Comparison of ENCODE assay signal across 26 cellular contexts in the genomic region with DNA sequence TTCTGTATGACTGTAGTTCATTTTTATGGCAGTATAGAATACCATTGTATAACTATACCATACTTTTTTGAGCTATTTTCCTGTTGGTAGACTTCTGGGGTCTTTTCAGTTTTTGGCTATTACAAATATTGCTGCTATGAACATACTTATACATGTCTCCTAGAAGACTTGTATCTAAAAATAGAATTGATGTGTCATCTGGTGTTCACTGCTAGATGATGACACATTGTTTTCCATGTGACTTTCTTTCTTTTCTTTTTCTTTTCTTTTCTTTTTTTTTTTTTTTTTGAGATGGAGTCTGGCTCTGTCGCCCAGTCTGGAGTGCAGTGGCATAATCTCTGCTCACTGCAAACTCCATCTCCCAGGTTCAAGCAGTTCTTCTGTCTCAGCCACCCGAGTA.
A peak's percentile ranks its signal among the peaks of the same experiment; 100 is the strongest.
DNase-seq lines count a peak whose midpoint lies in the region; FAIRE-seq and TF ChIP-seq lines count a peak whose summit lies in the region.
"Had no signal": no experiment of that assay in that cellular context is flagged by ENCODE, and none has a peak within 500 bp of the region (broad histone marks: within the 10 kb centered on the region; RNA-seq: fewer than 3 reads in every experiment).

No MANE protein-coding gene starts in this region.

- H3K4me3 Mint-ChIP-seq in HFFc6: no peak overlapping the region
- H3K4me3 Mint-ChIP-seq: activated CD4-positive, alpha-beta memory T cell treated with anti-CD3 and anti-CD28 coated beads for 36 hours; activated naive CD4-positive, alpha-beta T cell treated with anti-CD3 and anti-CD28 coated beads, Interleukin-2, amount 50 U/mL, for 24 hours; dendritic cell treated with granulocyte-macrophage colony-stimulating factor and Interleukin-4, amounts not matched to agents 40 ng/mL and 50 ng/mL, for 4 days; T-helper 17 cell had no signal

- H3K36me3 Mint-ChIP-seq in HFFc6 (ENCODE audit: low read depth): no peaks in the 10 kb centered on the region
- H3K36me3 Mint-ChIP-seq: activated CD4-positive, alpha-beta memory T cell treated with anti-CD3 and anti-CD28 coated beads for 36 hours; activated naive CD4-positive, alpha-beta T cell treated with anti-CD3 and anti-CD28 coated beads, Interleukin-2, amount 50 U/mL, for 24 hours had no signal

- H3K27ac Mint-ChIP-seq in HFFc6: no peak overlapping the region
- H3K27ac Mint-ChIP-seq: activated CD4-positive, alpha-beta memory T cell treated with anti-CD3 and anti-CD28 coated beads for 36 hours; activated naive CD4-positive, alpha-beta T cell treated with anti-CD3 and anti-CD28 coated beads, Interleukin-2, amount 50 U/mL, for 24 hours; dendritic cell treated with granulocyte-macrophage colony-stimulating factor and Interleukin-4, amounts not matched to agents 40 ng/mL and 50 ng/mL, for 4 days; T-helper 17 cell had no signal

- H3K4me1 Mint-ChIP-seq in HFFc6 (ENCODE audit: low read depth): no peaks in the 10 kb centered on the region
- H3K4me1 Mint-ChIP-seq: activated naive CD4-positive, alpha-beta T cell treated with anti-CD3 and anti-CD28 coated beads, Interleukin-2, amount 50 U/mL, for 24 hours; T-helper 17 cell had no signal

- no peaks in the 10 kb centered on the region for H3K36me3 ChIP-seq in adipocyte (ENCODE audit: control insufficient read depth, insufficient read depth, low read length, severe bottlenecking)
- H3K36me3 ChIP-seq in brain microvascular endothelial cell (replicated peaks): no peaks in the 10 kb centered on the region
- H3K36me3 ChIP-seq: SJCRH30 had no signal

- no peak overlapping the region for H3K9ac ChIP-seq in adipocyte (ENCODE audit: low read length)

- H3K4me3 ChIP-seq in adipocyte (ENCODE audit: low read length): no peak overlapping the region
- no peak overlapping the region for H3K4me3 ChIP-seq in foreskin fibroblast (ENCODE audit: low read depth in 1 of 2, low read length in 2 of 2)
- H3K4me3 ChIP-seq in brain microvascular endothelial cell (ENCODE audit: low read depth, low read length): no peak overlapping the region
- H3K4me3 ChIP-seq: A549, body of pancreas, SJCRH30 had no signal

- no peak overlapping the region for H3K27ac ChIP-seq in brain microvascular endothelial cell
- H3K27ac ChIP-seq: A549, body of pancreas, C4-2B, epithelial cell of prostate, SJCRH30 had no signal

- peaks cover 5% of the 10 kb centered on the region; the same call in 1 of the 2 replicates for H3K27me3 Mint-ChIP-seq in HFFc6 (ENCODE audit: insufficient read depth)

- H3K27me3 ChIP-seq in adipocyte (replicated peaks; ENCODE audit: control insufficient read depth, insufficient read depth, low read length) (peaks cover 3% of the 10 kb centered on the region), brain microvascular endothelial cell (replicated peaks) (no peaks in the 10 kb centered on the region)
- H3K27me3 ChIP-seq: body of pancreas, SJCRH30 had no signal

- FAIRE-seq in D721Med (lab: Jason Lieb, UNC): no peak
- FAIRE-seq: A549, GM12892 had no signal

- H3K9me3 ChIP-seq in adipocyte (ENCODE audit: control insufficient read depth, low read length): no peaks in the 10 kb centered on the region
- H3K9me3 ChIP-seq: A549, body of pancreas, SJCRH30 had no signal

- H3K9me3 Mint-ChIP-seq in HFFc6: peaks cover 18% of the 10 kb centered on the region
- H3K9me3 Mint-ChIP-seq: activated CD4-positive, alpha-beta memory T cell treated with anti-CD3 and anti-CD28 coated beads for 36 hours; activated naive CD4-positive, alpha-beta T cell treated with anti-CD3 and anti-CD28 coated beads, Interleukin-2, amount 50 U/mL, for 24 hours had no signal

- peak; percentile 56 for DNase-seq in AG08395 (ENCODE audit: low spot score)
- peak; percentile 14 for DNase-seq in HFFc6
- DNase-seq in adipocyte (ENCODE audit: low read depth): peak; percentile 14
- DNase-seq in foreskin fibroblast: peak; percentile 0 to 9
- DNase-seq in stimulated activated naive CD4-positive, alpha-beta T cell (lab: John Stamatoyannopoulos, UW): no peak
- DNase-seq in brain microvascular endothelial cell: no peak
- no peak for DNase-seq in NCI-H1694 treated with DMSO at 0.1 percent for 48 hours (lab: John Stamatoyannopoulos, UW)
- DNase-seq in D721Med (ENCODE audit: insufficient read length, low spot score): no peak
- DNase-seq: activated CD4-positive, alpha-beta memory T cell treated with anti-CD3 and anti-CD28 coated beads for 36 hours; activated T-cell treated with anti-CD3 and anti-CD28 coated beads, Interleukin-2, amount 50 U/mL, for 48 hours; body of pancreas; DMS 273 treated with DMSO at 0.1 percent for 48 hours; GDM1; Karpas-422; NCI-H1436; NCI-H2171; NCI-H69; nucleus accumbens; SJCRH30; T-helper 17 cell had no signal

- no peak for TF ChIP-seq CTCF in HFFc6 (IDR thresholded peaks at IDR 0.05)
- TF ChIP-seq CTCF in foreskin fibroblast (IDR thresholded peaks at IDR 0.05; ENCODE audit: low read depth, low read length): no peak
- TF ChIP-seq CTCF in brain microvascular endothelial cell (IDR thresholded peaks at IDR 0.05; ENCODE audit: low read depth, low read length, missing control alignments): no peak
- no peak for TF ChIP-seq CTCF in D721Med (IDR thresholded peaks at IDR 0.05; ENCODE audit: insufficient read depth, missing control alignments)

- in situ Hi-C loops in brain microvascular endothelial cell (cut with HindIII; ENCODE audit: low pct_ligation_motif_present, low sequenced_read_pairs): no loop called here

- peaks cover 17% of the 10 kb centered on the region for H3K4me1 ChIP-seq in adipocyte (ENCODE audit: control insufficient read depth, insufficient read depth, low read length)
- H3K4me1 ChIP-seq: A549, SJCRH30 had no signal

Comparison
In these comparisons a context has a peak if more than half of its experiments do, and no peak if none do; other contexts are left out.
1. DNase-seq: peak in AG08395 (single experiment), HFFc6 (single experiment), adipocyte (single experiment) and foreskin fibroblast (2 of 2); none in stimulated activated naive CD4-positive, alpha-beta T cell (0 of 6), brain microvascular endothelial cell (single experiment), NCI-H1694 treated with DMSO at 0.1 percent for 48 hours (single experiment) and D721Med (single experiment).